8 cellular contexts compared by ENCODE assay signal in genomic region chr9:37080165-37080627, GRCh38. TPM values are rescaled to one million over a fixed set of nuclear protein-coding genes. Genes with fewer than 3 reads are reported as not detected.
DNase-seq lines count a peak whose midpoint lies in the region; ATAC-seq and TF ChIP-seq lines count a peak whose summit lies in the region.
"Not testable (repeated sequence)": the region's sequence is repeated elsewhere in the genome, so short reads cannot be mapped to it uniquely, and the experiment has no call there.

No MANE protein-coding gene starts in this region.

- not testable (repeated sequence) for TF ChIP-seq EP300 in suprapubic skin (IDR thresholded peaks at IDR 0.05)

- POLR2A ChIA-PET in naive thymus-derived CD8-positive, alpha-beta T cell (lab: Charles Lee), result interaction anchor here (0.7 to 2.5 kb wide), 4 partner anchors 40 to 141 kb away, joined by 3 to 37 read pairs (median 4); partner anchors contain the start of gene ZCCHC7

- not testable (repeated sequence) for H3K27me3 ChIP-seq in DOHH2 (ENCODE audit: control insufficient read depth, low read length); H9 (ENCODE audit: insufficient read depth, low read length); breast epithelium; suprapubic skin
- H3K27me3 ChIP-seq in heart right ventricle, result peaks cover 0 to 14% (median 0%) of the 10 kb centered on the region in 7 donors

- not testable (repeated sequence) for H2BK15ac ChIP-seq in H9 (ENCODE audit: low read depth, low read length)

- intact Hi-C loops in breast epithelium (cut with DNase I; ENCODE audit: low total_unique reads); heart right ventricle (cut with DNase I): not testable (repeated sequence)

- H2AK5ac ChIP-seq in H9 (ENCODE audit: insufficient read length, low read length), result not testable (repeated sequence)

- H3K27ac Mint-ChIP-seq in H9, result peak overlapping the region in 2 of 3 experiments; percentile 84 to 91; a peak in 5 of 7 replicates
- H3K27ac Mint-ChIP-seq in T-helper 17 cell, result peak overlapping the region; percentile 97
- peak overlapping the region; percentile 96 to 99 (median 98) for H3K27ac Mint-ChIP-seq in naive thymus-derived CD8-positive, alpha-beta T cell

- H3K27me3 Mint-ChIP-seq in H9 (ENCODE audit: low read depth) (peaks cover 14% of the 10 kb centered on the region), T-helper 17 cell (peaks cover 14% of the 10 kb centered on the region)
- not testable (repeated sequence) for H3K27me3 Mint-ChIP-seq in naive thymus-derived CD8-positive, alpha-beta T cell

- H4K5ac ChIP-seq in H9 (ENCODE audit: insufficient read length, low read depth, low read length), result not testable (repeated sequence)

- TF ChIP-seq POLR2A in breast epithelium (IDR thresholded peaks at IDR 0.05); suprapubic skin (IDR thresholded peaks at IDR 0.05): not testable (repeated sequence)

- TF ChIP-seq CTCF in DOHH2 (IDR thresholded peaks at IDR 0.05; ENCODE audit: low read depth, low read length, poor library complexity, severe bottlenecking); H9 (conservative IDR thresholded peaks at IDR 0.05); breast epithelium (IDR thresholded peaks at IDR 0.05); heart right ventricle (IDR thresholded peaks at IDR 0.05); suprapubic skin (IDR thresholded peaks at IDR 0.05): not testable (repeated sequence)

- not testable (repeated sequence) for H3K9me2 ChIP-seq in DOHH2 (replicated peaks; ENCODE audit: control insufficient read depth, low read length)

- not testable (repeated sequence) for H3K36me3 Mint-ChIP-seq in H9 (ENCODE audit: insufficient read depth in 1 of 3, low read depth in 3 of 3); T-helper 17 cell (ENCODE audit: low read depth)
- H3K36me3 Mint-ChIP-seq in naive thymus-derived CD8-positive, alpha-beta T cell, result peaks cover 0 to 10% (median 0%) of the 10 kb centered on the region in 3 donors

- H3K4me1 Mint-ChIP-seq in H9 (peaks cover 15 to 21% of the 10 kb centered on the region in 2 experiments), T-helper 17 cell (peaks cover 38% of the 10 kb centered on the region)
- peaks cover 17 to 65% (median 50%) of the 10 kb centered on the region in 4 donors for H3K4me1 Mint-ChIP-seq in naive thymus-derived CD8-positive, alpha-beta T cell

- H4K91ac ChIP-seq in H9 (ENCODE audit: insufficient read length, low read depth, low read length), result not testable (repeated sequence)

- not testable (repeated sequence) for H4K20me1 ChIP-seq in DOHH2 (ENCODE audit: control insufficient read depth, insufficient read depth, low read depth, low read length); H9 (ENCODE audit: control insufficient read depth, insufficient read depth, insufficient read length)

- H2BK5ac ChIP-seq in H9 (ENCODE audit: insufficient read length, low read length), result not testable (repeated sequence)

- H3T11ph ChIP-seq in H9 (ENCODE audit: low read length), result not testable (repeated sequence)

- H3F3A ChIP-seq in DOHH2 (ENCODE audit: control insufficient read depth, insufficient read depth), result peaks cover 42% of the 10 kb centered on the region

- H3K18ac ChIP-seq in H9 (ENCODE audit: insufficient read length, low read depth, low read length), result not testable (repeated sequence)

- H3K79me2 ChIP-seq in DOHH2 (ENCODE audit: control insufficient read depth, low read length), result peaks cover 75% of the 10 kb centered on the region
- H3K79me2 ChIP-seq in H9 (ENCODE audit: insufficient read depth, low read length), result not testable (repeated sequence)

- H3K4me1 ChIP-seq in DOHH2 (ENCODE audit: control insufficient read depth, low read length) (peaks cover 76% of the 10 kb centered on the region), heart right ventricle (peaks cover 0 to 51% (median 21%) of the 10 kb centered on the region in 9 donors), suprapubic skin (peaks cover 29% of the 10 kb centered on the region)
- H3K4me1 ChIP-seq in H9 (ENCODE audit: insufficient read depth, low read length); breast epithelium: not testable (repeated sequence)

- not testable (repeated sequence) for H2BK20ac ChIP-seq in H9 (ENCODE audit: low read depth, low read length, poor library complexity, severe bottlenecking)

- H4K8ac ChIP-seq in H9 (replicated peaks; ENCODE audit: insufficient read length, low read depth, low read length), result not testable (repeated sequence)

- not testable (repeated sequence) for H3K14ac ChIP-seq in H9 (ENCODE audit: insufficient read depth, low read length)

- ATAC-seq in T-helper 17 cell; naive thymus-derived CD8-positive, alpha-beta T cell: not testable (repeated sequence)
- peak; percentile 43 to 76 (median 50) for ATAC-seq in heart right ventricle

- not testable (repeated sequence) for H3K9me3 ChIP-seq in DOHH2 (ENCODE audit: control insufficient read depth, insufficient read depth, low read length); H9 (ENCODE audit: control insufficient read depth, low read depth, low read length); T-helper 17 cell (ENCODE audit: control insufficient read depth, low read length, poor library complexity, severe bottlenecking); breast epithelium; heart right ventricle; suprapubic skin

- H3K56ac ChIP-seq in H9 (ENCODE audit: insufficient read length, low read depth, low read length), result not testable (repeated sequence)

- not testable (repeated sequence) for H2AFZ ChIP-seq in H9 (ENCODE audit: low read length)

- H3K4me2 ChIP-seq in DOHH2 (ENCODE audit: low read length), result peak overlapping the region; percentile 72
- peak overlapping the region; percentile 21 for H3K4me2 ChIP-seq in H9 (ENCODE audit: insufficient read depth, insufficient read length, low read length)

- peaks cover 49% of the 10 kb centered on the region for H3K36me3 ChIP-seq in DOHH2 (ENCODE audit: control insufficient read depth, low read length)
- H3K36me3 ChIP-seq in breast epithelium, heart right ventricle, suprapubic skin: not testable (repeated sequence)

- H3K4me3 Mint-ChIP-seq in H9 (peak overlapping the region; percentile 92 to 97), T-helper 17 cell (peak overlapping the region; percentile 93)
- peak overlapping the region; percentile 94 to 99 (median 97) for H3K4me3 Mint-ChIP-seq in naive thymus-derived CD8-positive, alpha-beta T cell

- WGBS in H9 (ENCODE audit: extremely low coverage, insufficient read length, low lambda C conversion rate), result no CpG with 5 or more reads among the region's 32 CpGs
- 1 to 2% methylated on average over 32 of the region's 32 CpGs for WGBS in heart right ventricle, 2 donors
- under 1% methylated on average over 27 of the region's 32 CpGs for WGBS in suprapubic skin

- H3K23me2 ChIP-seq in H9 (ENCODE audit: insufficient read length, low read depth, low read length, poor library complexity, severe bottlenecking), result not testable (repeated sequence)

- not testable (repeated sequence) for H3K79me1 ChIP-seq in H9 (ENCODE audit: insufficient read depth, low read depth, low read length, poor library complexity, severe bottlenecking)

- H3K23ac ChIP-seq in H9 (ENCODE audit: insufficient read length, low read depth, low read length), result not testable (repeated sequence)

- H3K4me3 ChIP-seq in DOHH2 (ENCODE audit: low read length) (peak overlapping the region; percentile 95), breast epithelium (peak overlapping the region; percentile 85 to 95 (median 86)), heart right ventricle (peak overlapping the region; percentile 69 to 95 (median 83)), suprapubic skin (peak overlapping the region; percentile 74)

- not testable (repeated sequence) for H3K4ac ChIP-seq in H9 (ENCODE audit: low read depth, low read length)

- H3K27ac ChIP-seq in DOHH2 (ENCODE audit: low read depth, low read length) (peak overlapping the region; percentile 77), breast epithelium (peak overlapping the region; percentile 90 to 91), heart right ventricle (peak overlapping the region; percentile 63 to 93 (median 88)), suprapubic skin (peak overlapping the region; percentile 79)
- not testable (repeated sequence) for H3K27ac ChIP-seq in H9 (ENCODE audit: insufficient read length, low read depth, low read length)

- H2BK120ac ChIP-seq in H9 (ENCODE audit: low read depth, low read length, poor library complexity, severe bottlenecking), result not testable (repeated sequence)

- not testable (repeated sequence) for DNase-seq in H9; T-helper 17 cell; naive thymus-derived CD8-positive, alpha-beta T cell
- DNase-seq in HT-29 (ENCODE audit: low spot score) (peak; percentile 14), breast epithelium (ENCODE audit: low spot score in 2 of 2) (peak in 1 of 2 donors; percentile 19), heart right ventricle (peak in 1 of 2 donors; percentile 23), suprapubic skin (ENCODE audit: low spot score in 2 of 2) (peak; percentile 71 to 80)

- peak overlapping the region; percentile 28 for H3K9ac ChIP-seq in H9 (ENCODE audit: extremely low read depth, insufficient read length, low read length)

- not testable (repeated sequence) for H3K9me3 Mint-ChIP-seq in H9; naive thymus-derived CD8-positive, alpha-beta T cell

- H2BK12ac ChIP-seq in H9 (ENCODE audit: insufficient read length, low read depth, low read length), result not testable (repeated sequence)

RNA-seq across cellular contexts. Expression of gene ZCCHC7, which starts 40.2 kb away (rescaled TPM):
- total RNA-seq in H9 (2021) (20.3 and 21.4 TPM in 2 replicates), T-helper 17 cell (10 to 100 TPM; 33.4 to 33.6 TPM), breast epithelium (10 to 100 TPM; 19.8 to 29.1 (median 26.9) TPM), heart right ventricle (10 to 100 TPM in 5 of 10 donors, 1 to 10 TPM in 5; 7.8 to 11.9 (median 9.8) TPM), suprapubic skin (10 to 100 TPM; 16.3 to 37.6 (median 20.4) TPM)
- total RNA-seq in HT-29 (2014; rRNA removed; shearing (Covaris generic)), result 2.7 and 4.6 TPM in 2 replicates
- 1 to 10 TPM; 4.3 to 7.2 TPM for polyA plus RNA-seq in heart right ventricle
- total RNA-seq in naive thymus-derived CD8-positive, alpha-beta T cell, result 10 to 100 TPM; 51.2 to 56.0 TPM
- 10 to 100 TPM; 27.2 to 40.2 (median 38.1) TPM for polyA plus RNA-seq in naive thymus-derived CD8-positive, alpha-beta T cell

RNA-seq across cellular contexts. Expression of gene PAX5, which starts 46.1 kb away (rescaled TPM):
- total RNA-seq in H9 (2021) (0.39 and 0.75 TPM in 2 replicates), T-helper 17 cell (10 to 100 TPM in 1 of 2 donors, not detected in 1; 10.1 TPM), breast epithelium (under 1 TPM in 1 of 3 donors, not detected in 2; 0.59 TPM), heart right ventricle (under 1 TPM in 1 of 10 donors, not detected in 9; 0.09 TPM), suprapubic skin (under 1 TPM in 1 of 4 donors, not detected in 3; 0.04 TPM)
- not detected in 2 replicates for total RNA-seq in HT-29 (2014; rRNA removed; shearing (Covaris generic))
- polyA plus RNA-seq in heart right ventricle, result under 1 TPM in 1 of 2 donors, not detected in 1; under 0.01 TPM
- total RNA-seq in naive thymus-derived CD8-positive, alpha-beta T cell, result 1 to 10 TPM; 8.5 to 8.7 TPM
- under 1 TPM in 1 of 3 donors, not detected in 2; 0.12 TPM for polyA plus RNA-seq in naive thymus-derived CD8-positive, alpha-beta T cell
